Comparison of ENCODE assay signal across 3 cellular contexts in genomic region chr20:8203366-8203765, GRCh38.
"Had no signal": no experiment of that assay in that cellular context is flagged by ENCODE, and none has a peak within 500 bp of the region (broad histone marks: within the 10 kb centered on the region; RNA-seq: fewer than 3 reads in every experiment).

No MANE protein-coding gene starts in this region.

- H3K4me3 ChIP-seq: GM12878 had no signal

- DNase-seq: GDM1, GF-D8 had no signal
